Comparison of ENCODE assay signal across 1 cellular context in genomic region chr3:157531301-157531660, GRCh38.
TF ChIP-seq lines count a peak whose summit lies in the region.

No MANE protein-coding gene starts in this region.

TF ChIP-seq in WTC11, 78 proteins besides CTCF, POLR2A, EP300 and RAD21 (continued from another document):
- TF ChIP-seq ZBTB21 (CRISPR knock-in tag; IDR thresholded peaks at IDR 0.05; ENCODE audit: borderline replicate concordance) = no peak
- TF ChIP-seq ATF6 (CRISPR knock-in tag; IDR thresholded peaks at IDR 0.05) = no peak
- TF ChIP-seq JUN (CRISPR knock-in tag; IDR thresholded peaks at IDR 0.05) = no peak
- TF ChIP-seq ZNF219 (CRISPR knock-in tag; IDR thresholded peaks at IDR 0.05; ENCODE audit: borderline replicate concordance) = no peak
- no peak for TF ChIP-seq ZNF263 (CRISPR knock-in tag; IDR thresholded peaks at IDR 0.05; ENCODE audit: low read depth)
- no peak for TF ChIP-seq ZNF281 (CRISPR knock-in tag; IDR thresholded peaks at IDR 0.05)
